1 cellular context compared by ENCODE assay signal in genomic region chr1:47785561-47786271, GRCh38.
TF ChIP-seq lines count a peak whose summit lies in the region.

No MANE protein-coding gene starts in this region.

TF ChIP-seq in HepG2, 621 proteins besides CTCF, POLR2A, EP300 and RAD21 (continued from another document and continues in another):
- TF ChIP-seq ZFP91 (CRISPR knock-in tag; IDR thresholded peaks at IDR 0.05; ENCODE audit: borderline replicate concordance) (no peak; the same call in 1 of the 2 replicates), ZBTB37 (CRISPR knock-in tag; IDR thresholded peaks at IDR 0.05) (peak; percentile 90; the same call in 1 of the 2 replicates), ZFP37 (CRISPR knock-in tag; IDR thresholded peaks at IDR 0.05; ENCODE audit: borderline replicate concordance) (no peak), CHD2 (IDR thresholded peaks at IDR 0.05; ENCODE audit: low read depth, low read length) (no peak), ZNF414 (CRISPR knock-in tag; IDR thresholded peaks at IDR 0.05) (no peak), TRAFD1 (CRISPR knock-in tag; IDR thresholded peaks at IDR 0.05; ENCODE audit: borderline replicate concordance) (0 out of 2 replicates have a peak, but pooled peaks have one; percentile 44), RFXANK (CRISPR knock-in tag; IDR thresholded peaks at IDR 0.05) (no peak), ZNF280B (CRISPR knock-in tag; IDR thresholded peaks at IDR 0.05; ENCODE audit: borderline replicate concordance) (peak; percentile 48; the same call in 1 of the 2 replicates), ZNF552 (CRISPR knock-in tag; IDR thresholded peaks at IDR 0.05; ENCODE audit: borderline replicate concordance) (no peak), ZNF569 (CRISPR knock-in tag; IDR thresholded peaks at IDR 0.05; ENCODE audit: borderline replicate concordance) (no peak), ZNF180 (CRISPR knock-in tag; IDR thresholded peaks at IDR 0.05; ENCODE audit: borderline replicate concordance, low read depth) (no peak), ZBTB3 (CRISPR knock-in tag; IDR thresholded peaks at IDR 0.05; ENCODE audit: borderline replicate concordance, low read depth) (no peak), HNF1A (IDR thresholded peaks at IDR 0.05; ENCODE audit: low read depth) (no peak), HNF1A (CRISPR knock-in tag; IDR thresholded peaks at IDR 0.05; ENCODE audit: borderline replicate concordance) (no peak), SMC3 (IDR thresholded peaks at IDR 0.05; ENCODE audit: low read length) (peak; percentile 78), MED1 (CRISPR knock-in tag; IDR thresholded peaks at IDR 0.05) (peak; percentile 57), KLF6 (CRISPR knock-in tag; IDR thresholded peaks at IDR 0.05) (no peak), ZNF274 (CRISPR knock-in tag; IDR thresholded peaks at IDR 0.05) (no peak), KDM5B (CRISPR knock-in tag; IDR thresholded peaks at IDR 0.05; ENCODE audit: borderline replicate concordance) (no peak), ZNF160 (CRISPR knock-in tag; IDR thresholded peaks at IDR 0.05) (no peak), ZNF878 (CRISPR knock-in tag; IDR thresholded peaks at IDR 0.05) (no peak), ZFP82 (CRISPR knock-in tag; IDR thresholded peaks at IDR 0.05; ENCODE audit: borderline replicate concordance) (no peak), NR2C2 (CRISPR knock-in tag; IDR thresholded peaks at IDR 0.05; ENCODE audit: borderline replicate concordance) (no peak), MYC (CRISPR knock-in tag; IDR thresholded peaks at IDR 0.05; ENCODE audit: borderline replicate concordance) (no peak), ZNF337 (CRISPR knock-in tag; IDR thresholded peaks at IDR 0.05; ENCODE audit: borderline replicate concordance, low read depth) (no peak), ZNF567 (CRISPR knock-in tag; IDR thresholded peaks at IDR 0.05; ENCODE audit: borderline replicate concordance) (no peak), CBFB (CRISPR knock-in tag; IDR thresholded peaks at IDR 0.05) (no peak), SMAD1 (CRISPR knock-in tag; IDR thresholded peaks at IDR 0.05; ENCODE audit: borderline replicate concordance, low read depth) (no peak), CBX5 (CRISPR knock-in tag; IDR thresholded peaks at IDR 0.05; ENCODE audit: borderline replicate concordance) (no peak), ZFP62 (CRISPR knock-in tag; IDR thresholded peaks at IDR 0.05) (no peak)
- TF ChIP-seq, protein P1, sequence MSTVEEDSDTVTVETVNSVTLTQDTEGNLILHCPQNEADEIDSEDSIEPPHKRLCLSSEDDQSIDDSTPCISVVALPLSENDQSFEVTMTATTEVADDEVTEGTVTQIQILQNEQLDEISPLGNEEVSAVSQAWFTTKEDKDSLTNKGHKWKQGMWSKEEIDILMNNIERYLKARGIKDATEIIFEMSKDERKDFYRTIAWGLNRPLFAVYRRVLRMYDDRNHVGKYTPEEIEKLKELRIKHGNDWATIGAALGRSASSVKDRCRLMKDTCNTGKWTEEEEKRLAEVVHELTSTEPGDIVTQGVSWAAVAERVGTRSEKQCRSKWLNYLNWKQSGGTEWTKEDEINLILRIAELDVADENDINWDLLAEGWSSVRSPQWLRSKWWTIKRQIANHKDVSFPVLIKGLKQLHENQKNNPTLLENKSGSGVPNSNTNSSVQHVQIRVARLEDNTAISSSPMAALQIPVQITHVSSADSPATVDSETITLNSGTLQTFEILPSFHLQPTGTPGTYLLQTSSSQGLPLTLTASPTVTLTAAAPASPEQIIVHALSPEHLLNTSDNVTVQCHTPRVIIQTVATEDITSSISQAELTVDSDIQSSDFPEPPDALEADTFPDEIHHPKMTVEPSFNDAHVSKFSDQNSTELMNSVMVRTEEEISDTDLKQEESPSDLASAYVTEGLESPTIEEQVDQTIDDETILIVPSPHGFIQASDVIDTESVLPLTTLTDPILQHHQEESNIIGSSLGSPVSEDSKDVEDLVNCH (CRISPR knock-in tag; IDR thresholded peaks at IDR 0.05), result no peak
- TF ChIP-seq, protein P2, sequence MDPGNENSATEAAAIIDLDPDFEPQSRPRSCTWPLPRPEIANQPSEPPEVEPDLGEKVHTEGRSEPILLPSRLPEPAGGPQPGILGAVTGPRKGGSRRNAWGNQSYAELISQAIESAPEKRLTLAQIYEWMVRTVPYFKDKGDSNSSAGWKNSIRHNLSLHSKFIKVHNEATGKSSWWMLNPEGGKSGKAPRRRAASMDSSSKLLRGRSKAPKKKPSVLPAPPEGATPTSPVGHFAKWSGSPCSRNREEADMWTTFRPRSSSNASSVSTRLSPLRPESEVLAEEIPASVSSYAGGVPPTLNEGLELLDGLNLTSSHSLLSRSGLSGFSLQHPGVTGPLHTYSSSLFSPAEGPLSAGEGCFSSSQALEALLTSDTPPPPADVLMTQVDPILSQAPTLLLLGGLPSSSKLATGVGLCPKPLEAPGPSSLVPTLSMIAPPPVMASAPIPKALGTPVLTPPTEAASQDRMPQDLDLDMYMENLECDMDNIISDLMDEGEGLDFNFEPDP (CRISPR knock-in tag; conservative IDR thresholded peaks at IDR 0.05), result no peak
- TF ChIP-seq, protein P3, sequence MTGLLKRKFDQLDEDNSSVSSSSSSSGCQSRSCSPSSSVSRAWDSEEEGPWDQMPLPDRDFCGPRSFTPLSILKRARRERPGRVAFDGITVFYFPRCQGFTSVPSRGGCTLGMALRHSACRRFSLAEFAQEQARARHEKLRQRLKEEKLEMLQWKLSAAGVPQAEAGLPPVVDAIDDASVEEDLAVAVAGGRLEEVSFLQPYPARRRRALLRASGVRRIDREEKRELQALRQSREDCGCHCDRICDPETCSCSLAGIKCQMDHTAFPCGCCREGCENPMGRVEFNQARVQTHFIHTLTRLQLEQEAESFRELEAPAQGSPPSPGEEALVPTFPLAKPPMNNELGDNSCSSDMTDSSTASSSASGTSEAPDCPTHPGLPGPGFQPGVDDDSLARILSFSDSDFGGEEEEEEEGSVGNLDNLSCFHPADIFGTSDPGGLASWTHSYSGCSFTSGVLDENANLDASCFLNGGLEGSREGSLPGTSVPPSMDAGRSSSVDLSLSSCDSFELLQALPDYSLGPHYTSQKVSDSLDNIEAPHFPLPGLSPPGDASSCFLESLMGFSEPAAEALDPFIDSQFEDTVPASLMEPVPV (CRISPR knock-in tag; IDR thresholded peaks at IDR 0.05), result no peak
- TF ChIP-seq, protein P4, sequence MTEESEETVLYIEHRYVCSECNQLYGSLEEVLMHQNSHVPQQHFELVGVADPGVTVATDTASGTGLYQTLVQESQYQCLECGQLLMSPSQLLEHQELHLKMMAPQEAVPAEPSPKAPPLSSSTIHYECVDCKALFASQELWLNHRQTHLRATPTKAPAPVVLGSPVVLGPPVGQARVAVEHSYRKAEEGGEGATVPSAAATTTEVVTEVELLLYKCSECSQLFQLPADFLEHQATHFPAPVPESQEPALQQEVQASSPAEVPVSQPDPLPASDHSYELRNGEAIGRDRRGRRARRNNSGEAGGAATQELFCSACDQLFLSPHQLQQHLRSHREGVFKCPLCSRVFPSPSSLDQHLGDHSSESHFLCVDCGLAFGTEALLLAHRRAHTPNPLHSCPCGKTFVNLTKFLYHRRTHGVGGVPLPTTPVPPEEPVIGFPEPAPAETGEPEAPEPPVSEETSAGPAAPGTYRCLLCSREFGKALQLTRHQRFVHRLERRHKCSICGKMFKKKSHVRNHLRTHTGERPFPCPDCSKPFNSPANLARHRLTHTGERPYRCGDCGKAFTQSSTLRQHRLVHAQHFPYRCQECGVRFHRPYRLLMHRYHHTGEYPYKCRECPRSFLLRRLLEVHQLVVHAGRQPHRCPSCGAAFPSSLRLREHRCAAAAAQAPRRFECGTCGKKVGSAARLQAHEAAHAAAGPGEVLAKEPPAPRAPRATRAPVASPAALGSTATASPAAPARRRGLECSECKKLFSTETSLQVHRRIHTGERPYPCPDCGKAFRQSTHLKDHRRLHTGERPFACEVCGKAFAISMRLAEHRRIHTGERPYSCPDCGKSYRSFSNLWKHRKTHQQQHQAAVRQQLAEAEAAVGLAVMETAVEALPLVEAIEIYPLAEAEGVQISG (CRISPR knock-in tag; IDR thresholded peaks at IDR 0.05), result no peak
